ENCODE assay signal across 9 cellular contexts in genomic region chr1:223714421-223714724, GRCh38. TPM values are rescaled to one million over a fixed set of nuclear protein-coding genes. Genes with fewer than 3 reads are reported as not detected.
DNase-seq lines count a peak whose midpoint lies in the region; ATAC-seq and TF ChIP-seq lines count a peak whose summit lies in the region.
"Had no signal": no experiment of that assay in that cellular context is flagged by ENCODE, and none has a peak within 500 bp of the region (broad histone marks: within the 10 kb centered on the region; RNA-seq: fewer than 3 reads in every experiment).

No MANE protein-coding gene starts in this region.

- peaks cover 32% of the 10 kb centered on the region for H3K4me1 ChIP-seq in mesenchymal stem cell (ENCODE audit: control insufficient read depth, insufficient read depth, low read depth, low read length)

- H3K23ac ChIP-seq in mesenchymal stem cell (ENCODE audit: low read length in 2 of 2): no peak overlapping the region

- no peak overlapping the region for H2BK12ac ChIP-seq in mesenchymal stem cell (ENCODE audit: low read length in 2 of 2)

- no peak overlapping the region for H2AK5ac ChIP-seq in mesenchymal stem cell (ENCODE audit: low read length, severe bottlenecking)

- H3K9me3 Mint-ChIP-seq in stimulated activated naive CD8-positive, alpha-beta T cell treated with anti-CD3 and anti-CD28 coated beads, Interleukin-15, Interleukin-2, amounts not matched to agents 100 ng/mL and 50 ng/mL, for 24 hours: no peaks in the 10 kb centered on the region
- no peaks in the 10 kb centered on the region for H3K9me3 Mint-ChIP-seq in stimulated activated naive CD8-positive, alpha-beta T cell treated with anti-CD3 and anti-CD28 coated beads, Interleukin-15, amount 100 ng/mL, for 72 hours

- in situ Hi-C loops in brain microvascular endothelial cell (cut with HindIII; ENCODE audit: low pct_ligation_motif_present, low sequenced_read_pairs): no loop called here

- no peak overlapping the region for H4K8ac ChIP-seq in mesenchymal stem cell (ENCODE audit: low read length)

- no peak overlapping the region for H3K18ac ChIP-seq in mesenchymal stem cell (ENCODE audit: low read depth in 1 of 2, low read length in 2 of 2)

- H4K91ac ChIP-seq in mesenchymal stem cell (ENCODE audit: low read length): no peak overlapping the region

- no peaks in the 10 kb centered on the region for H3K9me3 ChIP-seq in mesenchymal stem cell (ENCODE audit: control insufficient read depth, low read length)

- no peak overlapping the region for H2BK120ac ChIP-seq in mesenchymal stem cell (ENCODE audit: low read depth, low read length)

- peak overlapping the region; percentile 17 for H3K4me2 ChIP-seq in mesenchymal stem cell (ENCODE audit: low read length, poor library complexity, severe bottlenecking)

- TF ChIP-seq CTCF in brain microvascular endothelial cell (IDR thresholded peaks at IDR 0.05; ENCODE audit: low read depth, low read length, missing control alignments): no peak

- no peak overlapping the region for H3K14ac ChIP-seq in mesenchymal stem cell (ENCODE audit: low read length in 2 of 2)

- H3K4me3 Mint-ChIP-seq in stimulated activated naive CD8-positive, alpha-beta T cell treated with anti-CD3 and anti-CD28 coated beads, Interleukin-15, Interleukin-2, amounts not matched to agents 100 ng/mL and 50 ng/mL, for 24 hours: peak overlapping the region; percentile 89
- peak overlapping the region in 1 of 2 donors; percentile 75 for H3K4me3 Mint-ChIP-seq in stimulated activated naive CD8-positive, alpha-beta T cell treated with anti-CD3 and anti-CD28 coated beads, Interleukin-15, amount 100 ng/mL, for 72 hours

- H3K4me3 ChIP-seq in brain microvascular endothelial cell (ENCODE audit: low read depth, low read length) (peak overlapping the region; percentile 97), mesenchymal stem cell (ENCODE audit: insufficient read depth in 1 of 2, low read depth in 1 of 2, low read length in 2 of 2) (peak overlapping the region in 1 of 2 experiments; percentile 97)

- peak overlapping the region; percentile 99 for H3K9ac ChIP-seq in mesenchymal stem cell (ENCODE audit: low read length)

- H2AFZ ChIP-seq in mesenchymal stem cell (ENCODE audit: low read depth, low read length): no peak overlapping the region

- peaks cover 55% of the 10 kb centered on the region for H3K36me3 ChIP-seq in brain microvascular endothelial cell (replicated peaks)
- H3K36me3 ChIP-seq in mesenchymal stem cell (ENCODE audit: control insufficient read depth in 1 of 2, insufficient read depth in 2 of 2, low read depth in 1 of 2, low read length in 2 of 2): peaks cover 16 to 50% of the 10 kb centered on the region in 2 experiments

- H3K27ac Mint-ChIP-seq in stimulated activated naive CD8-positive, alpha-beta T cell treated with anti-CD3 and anti-CD28 coated beads, Interleukin-15, Interleukin-2, amounts not matched to agents 100 ng/mL and 50 ng/mL, for 24 hours: peak overlapping the region; percentile 94
- no peak overlapping the region for H3K27ac Mint-ChIP-seq in stimulated activated naive CD8-positive, alpha-beta T cell treated with anti-CD3 and anti-CD28 coated beads, Interleukin-15, amount 100 ng/mL, for 72 hours

- H3K27ac ChIP-seq in brain microvascular endothelial cell (peak overlapping the region; percentile 95), mesenchymal stem cell (ENCODE audit: low read length, poor library complexity, severe bottlenecking) (peak overlapping the region; percentile 91)

- DNase-seq in stimulated activated naive CD8-positive, alpha-beta T cell treated with anti-CD3 and anti-CD28 coated beads, Interleukin-15, amount 100 ng/mL, for 72 hours: no peak
- DNase-seq in brain microvascular endothelial cell: no peak
- no peak for DNase-seq in mesenchymal stem cell
- DNase-seq in NCI-H1092 (lab: John Stamatoyannopoulos, UW): no peak
- no peak for DNase-seq in NCI-H2029 (lab: John Stamatoyannopoulos, UW)
- no peak for DNase-seq in T-helper 9 cell
- DNase-seq in sciatic nerve (ENCODE audit: low spot score): no peak
- DNase-seq: KG1 had no signal

- peaks cover 4% of the 10 kb centered on the region for H3K79me1 ChIP-seq in mesenchymal stem cell (replicated peaks; ENCODE audit: low read length, poor library complexity, severe bottlenecking)

- no peak overlapping the region for H2BK15ac ChIP-seq in mesenchymal stem cell (ENCODE audit: low read depth, poor library complexity, severe bottlenecking)

- H3K4me1 Mint-ChIP-seq in stimulated activated naive CD8-positive, alpha-beta T cell treated with anti-CD3 and anti-CD28 coated beads, Interleukin-15, Interleukin-2, amounts not matched to agents 100 ng/mL and 50 ng/mL, for 24 hours (ENCODE audit: low read depth): peaks cover 76% of the 10 kb centered on the region
- H3K4me1 Mint-ChIP-seq in stimulated activated naive CD8-positive, alpha-beta T cell treated with anti-CD3 and anti-CD28 coated beads, Interleukin-15, amount 100 ng/mL, for 72 hours: peaks cover 55% of the 10 kb centered on the region

- ATAC-seq in stimulated activated naive CD8-positive, alpha-beta T cell treated with anti-CD3 and anti-CD28 coated beads, Interleukin-15, amount 100 ng/mL, for 72 hours: no peak
- no peak for ATAC-seq in sciatic nerve

- H3K4ac ChIP-seq in mesenchymal stem cell (ENCODE audit: low read depth in 1 of 2, low read length in 2 of 2): no peak overlapping the region

- 86% methylated on average over 1 of the region's 2 CpGs for WGBS in mesenchymal stem cell

- H3K27me3 Mint-ChIP-seq in stimulated activated naive CD8-positive, alpha-beta T cell treated with anti-CD3 and anti-CD28 coated beads, Interleukin-15, Interleukin-2, amounts not matched to agents 100 ng/mL and 50 ng/mL, for 24 hours: no peaks in the 10 kb centered on the region
- no peaks in the 10 kb centered on the region for H3K27me3 Mint-ChIP-seq in stimulated activated naive CD8-positive, alpha-beta T cell treated with anti-CD3 and anti-CD28 coated beads, Interleukin-15, amount 100 ng/mL, for 72 hours

- no peaks in the 10 kb centered on the region for H3K27me3 ChIP-seq in brain microvascular endothelial cell (replicated peaks)
- H3K27me3 ChIP-seq in mesenchymal stem cell (ENCODE audit: control insufficient read depth in 1 of 2, insufficient read depth in 1 of 2, low read length in 2 of 2): no peaks in the 10 kb centered on the region

- H2BK5ac ChIP-seq in mesenchymal stem cell (ENCODE audit: low read depth, low read length, poor library complexity, severe bottlenecking): no peak overlapping the region

- intact Hi-C loops in sciatic nerve (cut with DNase I): no loop called here

- H3K36me3 Mint-ChIP-seq in stimulated activated naive CD8-positive, alpha-beta T cell treated with anti-CD3 and anti-CD28 coated beads, Interleukin-15, Interleukin-2, amounts not matched to agents 100 ng/mL and 50 ng/mL, for 24 hours (ENCODE audit: low read depth): peaks cover 18% of the 10 kb centered on the region

RNA-seq across cellular contexts. Expression of gene CAPN2, which starts 2.0 kb away (rescaled TPM):
- polyA plus RNA-seq in mesenchymal stem cell (2013, experiment 1 of 2): 247 TPM
- polyA plus RNA-seq in mesenchymal stem cell (2013, experiment 2 of 2): 249 TPM
- 186 TPM for total RNA-seq in sciatic nerve

RNA-seq across cellular contexts. Expression of gene CAPN8, which starts 48.9 kb away (rescaled TPM):
- polyA plus RNA-seq in mesenchymal stem cell (2013, experiment 1 of 2): not detected
- polyA plus RNA-seq in mesenchymal stem cell (2013, experiment 2 of 2): 0.08 TPM
- total RNA-seq in sciatic nerve: not detected
